1 cellular context compared by ENCODE assay signal in genomic region chr11:121931748-121932352, GRCh38.
TF ChIP-seq lines count a peak whose summit lies in the region.

No MANE protein-coding gene starts in this region.

TF ChIP-seq in HepG2, 621 proteins besides CTCF, POLR2A, EP300 and RAD21 (continued from another document and continues in another):
- peak; percentile 79; the same call in 1 of the 2 replicates for TF ChIP-seq SIX1 (CRISPR knock-in tag; IDR thresholded peaks at IDR 0.05; ENCODE audit: borderline replicate concordance)
- no peak for TF ChIP-seq E2F2 (CRISPR knock-in tag; IDR thresholded peaks at IDR 0.05; ENCODE audit: borderline replicate concordance)
- TF ChIP-seq ZNF281 (CRISPR knock-in tag; IDR thresholded peaks at IDR 0.05; ENCODE audit: borderline replicate concordance), result peak; percentile 83
- TF ChIP-seq CBX2 (IDR thresholded peaks at IDR 0.05; ENCODE audit: low read depth, low read length), result no peak
- TF ChIP-seq CBX2 (CRISPR knock-in tag; IDR thresholded peaks at IDR 0.05; ENCODE audit: low read depth), result no peak
- peak; percentile 96; the same call in 1 of the 2 replicates for TF ChIP-seq HMG20A (CRISPR knock-in tag; IDR thresholded peaks at IDR 0.05; ENCODE audit: borderline replicate concordance)
- peak; percentile 98 for TF ChIP-seq ZNF784 (CRISPR knock-in tag; IDR thresholded peaks at IDR 0.05; ENCODE audit: borderline replicate concordance)
- TF ChIP-seq GPBP1L1 (CRISPR knock-in tag; IDR thresholded peaks at IDR 0.05), result no peak
- TF ChIP-seq NR3C1 (CRISPR knock-in tag; IDR thresholded peaks at IDR 0.05), result no peak
- TF ChIP-seq ZNF724P (CRISPR knock-in tag; IDR thresholded peaks at IDR 0.05; ENCODE audit: borderline replicate concordance), result no peak
- no peak for TF ChIP-seq PRPF4 (IDR thresholded peaks at IDR 0.05; ENCODE audit: low read depth, low read length, poor library complexity, severe bottlenecking)
- TF ChIP-seq ARHGAP35 (CRISPR knock-in tag; IDR thresholded peaks at IDR 0.05; ENCODE audit: borderline replicate concordance), result 0 out of 2 replicates have a peak, but pooled peaks have one; percentile 43
- no peak for TF ChIP-seq HIVEP1 (CRISPR knock-in tag; IDR thresholded peaks at IDR 0.05)
- TF ChIP-seq MEIS2 (CRISPR knock-in tag; IDR thresholded peaks at IDR 0.05), result peak; percentile 77
- TF ChIP-seq ZNF362 (CRISPR knock-in tag; IDR thresholded peaks at IDR 0.05; ENCODE audit: borderline replicate concordance), result peak; percentile 97
- no peak for TF ChIP-seq PCBP1 (IDR thresholded peaks at IDR 0.05; ENCODE audit: borderline replicate concordance, low read depth, low read length)
- no peak for TF ChIP-seq MLXIP (CRISPR knock-in tag; IDR thresholded peaks at IDR 0.05; ENCODE audit: borderline replicate concordance)
- peak; percentile 63; the same call in 1 of the 2 replicates for TF ChIP-seq MYPOP (CRISPR knock-in tag; IDR thresholded peaks at IDR 0.05)
- TF ChIP-seq ZNF556 (CRISPR knock-in tag; IDR thresholded peaks at IDR 0.05; ENCODE audit: borderline replicate concordance), result peak; percentile 37; the same call in 1 of the 2 replicates
- TF ChIP-seq GATAD1 (CRISPR knock-in tag; IDR thresholded peaks at IDR 0.05), result peak; percentile 60
- no peak for TF ChIP-seq PHB2 (IDR thresholded peaks at IDR 0.05; ENCODE audit: partially characterized antibody)
- TF ChIP-seq ZHX2 (IDR thresholded peaks at IDR 0.05; ENCODE audit: low read depth), result no peak
- no peak for TF ChIP-seq ZHX2 (CRISPR knock-in tag; IDR thresholded peaks at IDR 0.05; ENCODE audit: borderline replicate concordance)
- TF ChIP-seq BRD4 (CRISPR knock-in tag; IDR thresholded peaks at IDR 0.05), result no peak
- TF ChIP-seq NRL (CRISPR knock-in tag; IDR thresholded peaks at IDR 0.05; ENCODE audit: borderline replicate concordance), result no peak
- TF ChIP-seq ZNF33A (CRISPR knock-in tag; IDR thresholded peaks at IDR 0.05; ENCODE audit: borderline replicate concordance), result no peak
- no peak for TF ChIP-seq PHF20 (CRISPR knock-in tag; IDR thresholded peaks at IDR 0.05)
- TF ChIP-seq ZSCAN29 (CRISPR knock-in tag; conservative IDR thresholded peaks at IDR 0.05), result peak; percentile 82; the same call in 1 of the 2 replicates
- TF ChIP-seq RELA (CRISPR knock-in tag; IDR thresholded peaks at IDR 0.05), result no peak
- TF ChIP-seq ATF1 (CRISPR knock-in tag; IDR thresholded peaks at IDR 0.05), result peak; percentile 75
- no peak for TF ChIP-seq ZNF687 (CRISPR knock-in tag; IDR thresholded peaks at IDR 0.05)
- peak; percentile 73; the same call in 1 of the 2 replicates for TF ChIP-seq ZNF3 (CRISPR knock-in tag; IDR thresholded peaks at IDR 0.05)
- no peak for TF ChIP-seq MTF1 (CRISPR knock-in tag; IDR thresholded peaks at IDR 0.05)
- no peak for TF ChIP-seq POLR2AphosphoS5 (IDR thresholded peaks at IDR 0.05; ENCODE audit: low read depth, low read length)
- TF ChIP-seq ZNF616 (CRISPR knock-in tag; IDR thresholded peaks at IDR 0.05; ENCODE audit: low read depth), result no peak
- no peak for TF ChIP-seq ZNF841 (CRISPR knock-in tag; IDR thresholded peaks at IDR 0.05; ENCODE audit: borderline replicate concordance)
- TF ChIP-seq PAWR (CRISPR knock-in tag; IDR thresholded peaks at IDR 0.05; ENCODE audit: borderline replicate concordance), result no peak
- TF ChIP-seq HDAC6 (IDR thresholded peaks at IDR 0.05; ENCODE audit: low read depth, low read length), result no peak
- TF ChIP-seq ZFP41 (CRISPR knock-in tag; IDR thresholded peaks at IDR 0.05; ENCODE audit: borderline replicate concordance), result no peak
